In the genomic region with DNA sequence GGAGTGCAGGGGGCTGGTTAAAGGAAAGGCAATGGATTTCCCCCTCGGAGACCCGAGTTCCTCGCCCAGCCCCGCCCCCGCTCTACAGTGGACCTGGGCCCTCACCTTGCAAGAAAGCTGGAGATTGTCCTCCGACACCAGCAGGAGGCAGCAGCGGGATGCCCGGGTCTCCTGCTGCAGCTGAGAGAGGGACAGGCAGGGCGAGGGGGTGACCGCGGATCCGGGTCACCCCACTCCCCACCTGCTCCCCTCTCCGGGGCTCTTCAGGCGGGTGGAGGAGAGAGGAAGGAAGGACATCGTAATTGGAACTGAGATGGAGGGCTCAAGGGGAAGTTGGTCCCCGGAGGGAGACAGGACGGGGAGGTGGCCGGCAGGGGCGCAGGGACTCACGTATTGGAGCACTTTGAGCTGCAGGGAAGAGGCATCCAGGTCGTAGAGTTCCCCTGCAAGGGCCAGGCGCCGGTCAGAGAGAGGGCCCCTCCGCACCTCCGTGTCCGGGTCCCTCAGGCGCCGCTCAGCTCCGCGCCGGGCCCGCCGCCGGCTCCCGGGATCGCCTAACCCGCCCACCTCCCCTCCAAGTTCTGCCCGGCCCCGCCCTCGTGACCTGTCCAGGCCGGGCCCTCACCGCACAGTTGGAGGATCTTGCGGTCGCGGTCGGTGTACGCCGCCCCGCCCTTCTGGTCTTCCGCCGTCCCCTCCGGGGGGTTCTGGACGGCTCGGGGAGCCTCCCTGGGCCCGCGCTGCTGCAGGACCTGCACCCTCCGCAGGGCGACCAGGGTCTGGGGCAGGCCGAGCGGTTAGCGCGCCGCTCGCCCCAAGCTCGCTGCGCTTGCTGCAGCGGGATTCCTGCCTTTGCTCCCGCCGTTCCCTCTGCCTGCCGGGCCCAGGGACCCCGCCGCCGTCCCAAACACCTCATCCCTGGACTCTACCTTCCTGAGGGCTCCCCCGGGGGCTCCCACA, we compare ENCODE assay signal across 8 cellular contexts.
DNase-seq lines count a peak whose midpoint lies in the region; ATAC-seq and TF ChIP-seq lines count a peak whose summit lies in the region.

No MANE protein-coding gene starts in this region.

- TF ChIP-seq CTCF in CD4-positive, alpha-beta T cell (IDR thresholded peaks at IDR 0.05): peak; percentile 60
- TF ChIP-seq CTCF in fibroblast of villous mesenchyme (IDR thresholded peaks at IDR 0.05; ENCODE audit: insufficient read depth, low read depth, low read length): peak; percentile 52

- H3K4me3 Mint-ChIP-seq in CD4-positive, alpha-beta T cell: peak overlapping the region; percentile 70

- no peak overlapping the region for H3K27ac ChIP-seq in CD4-positive, alpha-beta T cell (ENCODE audit: low read depth, low read length)

- H3K9me3 ChIP-seq in CD4-positive, alpha-beta T cell (ENCODE audit: control insufficient read depth, low read length): no peaks in the 10 kb centered on the region

- no peaks in the 10 kb centered on the region for H3K9me3 Mint-ChIP-seq in CD4-positive, alpha-beta T cell

- peaks cover 28% of the 10 kb centered on the region for H3K27me3 ChIP-seq in CD4-positive, alpha-beta T cell (ENCODE audit: control insufficient read depth, insufficient read depth, low read length)

- intact Hi-C loops in CD4-positive, alpha-beta T cell (cut with DNase I, micrococcal nuclease): loop anchor here (5.0 kb wide), 3 partner anchors 257 to 652 kb away; no protein-coding TSS in a partner anchor
- intact Hi-C loops in posterior vena cava (cut with DNase I): loop anchor here in 1 of 2 donors (5.0 kb wide), 1 partner anchor 1193 kb away; no protein-coding TSS in a partner anchor

- H3K4me1 Mint-ChIP-seq in CD4-positive, alpha-beta T cell (ENCODE audit: low read depth): peaks cover 42% of the 10 kb centered on the region

- POLR2A ChIA-PET in CD4-positive, alpha-beta T cell (lab: Charles Lee): interaction anchor here (0.5 kb wide), 1 partner anchor 590 kb away, joined by 3 read pairs; no protein-coding TSS in a partner anchor

- peak; percentile 15 to 54 (median 35) for DNase-seq in CD4-positive, alpha-beta T cell
- DNase-seq in LHCN-M2 (ENCODE audit: low read depth): peak; percentile 12
- DNase-seq in activated CD8-positive, alpha-beta memory T cell treated with anti-CD3 and anti-CD28 coated beads, Interleukin-2, amount 50 U/mL, for 48 hours: peak; percentile 73
- no peak for DNase-seq in fibroblast of villous mesenchyme (ENCODE audit: low read depth)
- peak; percentile 80 for DNase-seq in posterior vena cava (ENCODE audit: low spot score)
- no peak for DNase-seq in LoVo (ENCODE audit: low spot score)
- DNase-seq in DMS153 (lab: John Stamatoyannopoulos, UW): no peak

- no peaks in the 10 kb centered on the region for H3K36me3 Mint-ChIP-seq in CD4-positive, alpha-beta T cell (ENCODE audit: low read depth)

- H3K4me3 ChIP-seq in fibroblast of villous mesenchyme (ENCODE audit: low read depth, low read length): peak overlapping the region; percentile 38

- CTCF ChIA-PET in CD4-positive, alpha-beta T cell (lab: Charles Lee): interaction anchor here (0.7 to 2.0 kb wide), 5 partner anchors 19 to 55 kb away, joined by 3 to 7 read pairs (median 3); no protein-coding TSS in a partner anchor

- ATAC-seq in CD4-positive, alpha-beta T cell (ENCODE audit: poor library complexity): peak; percentile 28
- no peak for ATAC-seq in GM21737 (IDR thresholded peaks at IDR 0.05; ENCODE audit: unreplicated experiment)

- H3K27me3 Mint-ChIP-seq in CD4-positive, alpha-beta T cell: peaks cover 71% of the 10 kb centered on the region

- no peak overlapping the region for H3K27ac Mint-ChIP-seq in CD4-positive, alpha-beta T cell

Comparison
In these comparisons a context has a peak if more than half of its experiments do, and no peak if none do; other contexts are left out.
1. DNase-seq: peak in CD4-positive, alpha-beta T cell (10 of 10), LHCN-M2 (single experiment), activated CD8-positive, alpha-beta memory T cell treated with anti-CD3 and anti-CD28 coated beads, Interleukin-2, amount 50 U/mL, for 48 hours (single experiment) and posterior vena cava (single experiment); none in fibroblast of villous mesenchyme (single experiment), LoVo (single experiment) and DMS153 (single experiment).